ENCODE assay signal across 14 cellular contexts in the genomic region with DNA sequence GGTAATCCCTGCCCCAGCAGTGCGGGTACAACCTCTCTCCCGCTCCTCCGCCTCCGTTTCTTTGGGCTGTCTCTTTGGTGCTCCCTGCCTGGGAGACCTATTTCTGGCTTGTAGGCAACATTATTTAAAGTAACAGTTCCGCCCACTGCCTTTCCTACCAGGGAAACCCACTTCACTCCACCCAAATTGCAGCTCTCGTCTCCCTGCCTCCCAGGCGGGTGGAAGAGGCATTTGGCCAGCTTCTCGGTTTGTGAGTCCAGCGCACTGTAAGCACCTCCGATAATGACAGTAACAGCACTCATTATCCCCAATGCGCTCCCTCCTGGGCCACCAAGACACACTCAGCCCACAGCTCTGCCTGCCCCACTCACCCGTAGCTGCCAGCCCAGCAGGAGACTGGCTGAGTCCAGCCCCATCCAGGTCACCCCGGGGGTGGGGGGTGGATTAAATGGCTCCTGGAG.
DNase-seq lines count a peak whose midpoint lies in the region; ATAC-seq and TF ChIP-seq lines count a peak whose summit lies in the region.
"Had no signal": no experiment of that assay in that cellular context is flagged by ENCODE, and none has a peak within 500 bp of the region (broad histone marks: within the 10 kb centered on the region; RNA-seq: fewer than 3 reads in every experiment).

No MANE protein-coding gene starts in this region.

- TF ChIP-seq POLR2A in suprapubic skin (IDR thresholded peaks at IDR 0.05), result no peak

- intact Hi-C loops in left cardiac atrium (cut with DNase I), result no loop called here

- no peak overlapping the region for H3K4me3 ChIP-seq in suprapubic skin
- H3K4me3 ChIP-seq: smooth muscle cell had no signal

- H3K4me1 ChIP-seq in suprapubic skin, result peaks cover 11% of the 10 kb centered on the region

- 55% methylated on average over 13 of the region's 13 CpGs for WGBS in suprapubic skin

- DNase-seq in NCI-H2029 (lab: John Stamatoyannopoulos, UW) (peak; percentile 31), NCI-H2029 treated with DMSO at 0.1 percent for 48 hours (lab: John Stamatoyannopoulos, UW) (no peak), NCI-H69 (lab: John Stamatoyannopoulos, UW) (peak; percentile 84), left cardiac atrium (peak; percentile 33), suprapubic skin (ENCODE audit: low spot score in 2 of 2) (no peak)
- DNase-seq in activated T-cell treated with anti-CD3 and anti-CD28 coated beads, Interleukin-2, amount 50 U/mL, for 48 hours, result no peak
- DNase-seq: activated effector memory CD4-positive, alpha-beta T cell treated with anti-CD3 and anti-CD28 coated beads, Interleukin-2, amount 50 U/mL, for 16 hours; CD8-positive, alpha-beta T cell; Kasumi-1; stimulated activated naive CD8-positive, alpha-beta T cell treated with anti-CD3 and anti-CD28 coated beads, Interleukin-15, amount 100 ng/mL, for 72 hours had no signal

- TF ChIP-seq EP300 in suprapubic skin (IDR thresholded peaks at IDR 0.05), result no peak

- no peaks in the 10 kb centered on the region for H3K36me3 ChIP-seq in suprapubic skin

- ATAC-seq in left cardiac atrium, result peak; percentile 62 to 65
- ATAC-seq in GM19324 (IDR thresholded peaks at IDR 0.05; ENCODE audit: low FRiP score, unreplicated experiment), result no peak
- no peak for ATAC-seq in HG03025 (IDR thresholded peaks at IDR 0.05; ENCODE audit: low FRiP score, unreplicated experiment)
- ATAC-seq: CD8-positive, alpha-beta T cell; stimulated activated naive CD8-positive, alpha-beta T cell treated with anti-CD3 and anti-CD28 coated beads, Interleukin-15, amount 100 ng/mL, for 72 hours had no signal

- TF ChIP-seq CTCF in suprapubic skin (IDR thresholded peaks at IDR 0.05), result no peak

- peaks cover 19% of the 10 kb centered on the region for H3K27me3 ChIP-seq in suprapubic skin

- no peak overlapping the region for H3K27ac ChIP-seq in suprapubic skin
- H3K27ac ChIP-seq: VCaP had no signal

- H3K9me3 ChIP-seq in suprapubic skin, result no peaks in the 10 kb centered on the region

Comparison
In these comparisons a context has a peak if more than half of its experiments do, and no peak if none do; other contexts are left out.
1. DNase-seq: peak in NCI-H2029 (single experiment), NCI-H69 (single experiment) and left cardiac atrium (single experiment); none in NCI-H2029 treated with DMSO at 0.1 percent for 48 hours (single experiment), activated T-cell treated with anti-CD3 and anti-CD28 coated beads, Interleukin-2, amount 50 U/mL, for 48 hours (0 of 2) and suprapubic skin (0 of 2).
2. ATAC-seq: peak in left cardiac atrium (2 of 2); none in GM19324 (single experiment) and HG03025 (single experiment).